In genomic region chr6:163745566-163746400, GRCh38 we compare ENCODE assay signal across 10 cellular contexts.
DNase-seq lines count a peak whose midpoint lies in the region; ATAC-seq, FAIRE-seq and TF ChIP-seq lines count a peak whose summit lies in the region.
"Had no signal": no experiment of that assay in that cellular context is flagged by ENCODE, and none has a peak within 500 bp of the region (broad histone marks: within the 10 kb centered on the region; RNA-seq: fewer than 3 reads in every experiment).

No MANE protein-coding gene starts in this region.

- FAIRE-seq in GM12891 (lab: Jason Lieb, UNC): no peak

- H3K27me3 ChIP-seq in ectodermal cell (ENCODE audit: control insufficient read depth, insufficient read depth, low read length, poor library complexity, severe bottlenecking): no peaks in the 10 kb centered on the region

- no peak overlapping the region for H3K4me3 ChIP-seq in ectodermal cell (ENCODE audit: insufficient read depth, low read depth, low read length)
- H3K4me3 ChIP-seq: dorsolateral prefrontal cortex had no signal

- no peaks in the 10 kb centered on the region for H3K9me3 ChIP-seq in ectodermal cell (ENCODE audit: control insufficient read depth, low read length)

- no peaks in the 10 kb centered on the region for H3K36me3 ChIP-seq in ectodermal cell (ENCODE audit: control insufficient read depth, insufficient read depth, low read length)

- TF ChIP-seq POLR2A in GM12891 (IDR thresholded peaks at IDR 0.05; ENCODE audit: low read depth, low read length): no peak

- DNase-seq in ACHN (peak; percentile 85), LoVo (ENCODE audit: low spot score) (peak; percentile 12), left kidney (ENCODE audit: low read depth, low spot score) (peak; percentile 77), mucosa of gallbladder (ENCODE audit: low spot score) (no peak), GM12891 (ENCODE audit: insufficient read length, low spot score) (no peak)
- DNase-seq: dorsolateral prefrontal cortex, NCI-H526 had no signal

- 65 to 70% methylated on average over 9 of the region's 9 CpGs for WGBS in ectodermal cell, 2 experiments

- peak overlapping the region; percentile 76 for H3K27ac ChIP-seq in ectodermal cell (ENCODE audit: insufficient read depth, low read depth, low read length, poor library complexity, severe bottlenecking)
- H3K27ac ChIP-seq: dorsolateral prefrontal cortex had no signal

- ATAC-seq in HG02642 (IDR thresholded peaks at IDR 0.05; ENCODE audit: poor library complexity, unreplicated experiment) (no peak), GM21737 (IDR thresholded peaks at IDR 0.05; ENCODE audit: unreplicated experiment) (no peak)

- H3K4me1 ChIP-seq in ectodermal cell (ENCODE audit: control insufficient read depth, insufficient read depth, low read length): peaks cover 7% of the 10 kb centered on the region

- in situ Hi-C loops in ACHN (cut with HindIII; ENCODE audit: low pct_ligation_motif_present, low pct_unique_long_range_greater_than_20kb, low sequenced_read_pairs): no loop called here

TF ChIP-seq in GM12891, 5 proteins besides CTCF, POLR2A, EP300 and RAD21:
- no peak for TF ChIP-seq POLR2AphosphoS5 (IDR thresholded peaks at IDR 0.05; ENCODE audit: low read depth, low read length)
- TF ChIP-seq SPI1 (IDR thresholded peaks at IDR 0.05; ENCODE audit: low read depth, low read length): no peak
- TF ChIP-seq POU2F2 (IDR thresholded peaks at IDR 0.05; ENCODE audit: low read depth, low read length): no peak
- TF ChIP-seq TAF1 (IDR thresholded peaks at IDR 0.05; ENCODE audit: low read depth, low read length): no peak
- no peak for TF ChIP-seq PAX5 (IDR thresholded peaks at IDR 0.05; ENCODE audit: insufficient read depth, low read length, severe bottlenecking)

Comparison
In these comparisons a context has a peak if more than half of its experiments do, and no peak if none do; other contexts are left out.
1. DNase-seq: peak in ACHN (single experiment), LoVo (single experiment) and left kidney (single experiment); none in mucosa of gallbladder (single experiment) and GM12891 (single experiment).